13 cellular contexts compared by ENCODE assay signal in the genomic region with DNA sequence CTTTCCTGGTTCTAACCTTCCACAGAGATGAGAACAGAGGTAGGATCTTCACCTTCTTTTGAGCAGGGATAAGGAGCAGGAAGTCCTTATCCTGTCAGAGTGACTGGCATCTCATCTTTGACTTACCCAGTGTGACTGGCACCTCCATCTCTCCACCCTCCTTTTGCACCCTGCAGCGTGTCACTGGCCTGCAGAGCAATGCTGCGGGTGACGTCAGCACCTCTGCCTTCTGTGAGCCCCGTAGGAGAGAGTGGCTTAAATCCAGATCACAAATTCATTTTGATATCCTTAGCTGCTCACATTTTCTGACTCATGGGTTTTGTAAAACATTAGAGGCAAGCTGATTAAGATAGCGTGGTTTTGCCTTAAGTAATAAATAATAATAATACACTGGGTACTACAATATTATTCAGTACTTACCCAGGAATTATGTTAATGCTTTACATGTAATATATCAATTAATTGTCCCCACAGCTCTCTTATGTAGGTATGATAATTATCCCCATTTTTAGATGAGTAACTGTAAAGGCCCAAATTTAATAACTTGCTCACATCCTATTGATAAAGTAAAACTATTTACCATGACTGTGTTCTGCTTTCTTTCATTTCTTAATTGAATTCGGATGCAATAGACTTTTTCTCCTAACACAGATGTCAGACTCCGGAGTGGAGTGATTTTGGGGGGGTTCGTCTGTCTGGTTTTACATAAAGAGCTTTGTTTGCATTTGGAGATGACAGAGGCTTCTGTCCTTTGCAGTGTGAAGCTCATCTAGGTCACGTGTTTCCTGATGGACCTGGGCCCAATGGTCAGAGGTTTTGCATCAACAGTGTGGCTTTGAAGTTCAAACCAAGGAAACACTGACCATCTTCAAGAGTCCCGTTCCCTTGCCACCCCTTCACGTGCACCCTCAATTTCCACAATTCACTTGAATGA.
"Had no signal": no experiment of that assay in that cellular context is flagged by ENCODE, and none has a peak within 500 bp of the region (broad histone marks: within the 10 kb centered on the region; RNA-seq: fewer than 3 reads in every experiment).

No MANE protein-coding gene starts in this region.

- H2AFZ ChIP-seq: parathyroid adenoma had no signal

- H3K79me2 ChIP-seq: parathyroid adenoma had no signal

- H3K27me3 Mint-ChIP-seq: activated CD4-positive, alpha-beta memory T cell treated with anti-CD3 and anti-CD28 coated beads for 36 hours; activated CD8-positive, alpha-beta memory T cell treated with anti-CD3 and anti-CD28 coated beads, Interleukin-2, amount 10 ng/mL, durations not matched to agents 7 days and 5 days; activated naive CD4-positive, alpha-beta T cell treated with anti-CD3 and anti-CD28 coated beads, Interleukin-2, amount 10 ng/mL, durations not matched to agents 7 days and 5 days; activated T-cell treated with anti-CD3 and anti-CD28 coated beads, Interleukin-2, amount 50 U/mL, for 24 hours; stimulated activated memory B cell treated with anti-CD40 and anti-IgM and Interleukin-4, amounts not matched to agents 10 μg/mL and 1 μg/mL and 100 μg/mL, for 72 hours had no signal

- H3K27ac Mint-ChIP-seq: activated CD4-positive, alpha-beta memory T cell treated with anti-CD3 and anti-CD28 coated beads for 36 hours; activated CD8-positive, alpha-beta memory T cell treated with anti-CD3 and anti-CD28 coated beads, Interleukin-2, amount 10 ng/mL, durations not matched to agents 7 days and 5 days; activated naive CD4-positive, alpha-beta T cell treated with anti-CD3 and anti-CD28 coated beads, Interleukin-2, amount 10 ng/mL, durations not matched to agents 7 days and 5 days; activated T-cell treated with anti-CD3 and anti-CD28 coated beads, Interleukin-2, amount 50 U/mL, for 24 hours; stimulated activated memory B cell treated with anti-CD40 and anti-IgM and Interleukin-4, amounts not matched to agents 10 μg/mL and 1 μg/mL and 100 μg/mL, for 72 hours had no signal

- ATAC-seq: activated CD8-positive, alpha-beta memory T cell treated with anti-CD3 and anti-CD28 coated beads, Interleukin-2, amount 10 ng/mL, durations not matched to agents 7 days and 5 days; esophagus mucosa; stimulated activated memory B cell treated with anti-CD40 and anti-IgM and Interleukin-4, amounts not matched to agents 10 μg/mL and 1 μg/mL and 100 μg/mL, for 72 hours had no signal

- H3K27ac ChIP-seq: cardiac muscle cell, parathyroid adenoma, right atrium auricular region, tibial artery, VCaP had no signal

- H3K9ac ChIP-seq: parathyroid adenoma had no signal

- H3K4me3 Mint-ChIP-seq: activated CD4-positive, alpha-beta memory T cell treated with anti-CD3 and anti-CD28 coated beads for 36 hours; activated CD8-positive, alpha-beta memory T cell treated with anti-CD3 and anti-CD28 coated beads, Interleukin-2, amount 10 ng/mL, durations not matched to agents 7 days and 5 days; activated naive CD4-positive, alpha-beta T cell treated with anti-CD3 and anti-CD28 coated beads, Interleukin-2, amount 10 ng/mL, durations not matched to agents 7 days and 5 days; activated T-cell treated with anti-CD3 and anti-CD28 coated beads, Interleukin-2, amount 50 U/mL, for 24 hours; stimulated activated memory B cell treated with anti-CD40 and anti-IgM and Interleukin-4, amounts not matched to agents 10 μg/mL and 1 μg/mL and 100 μg/mL, for 72 hours had no signal

- H3K27me3 ChIP-seq: cardiac muscle cell, right atrium auricular region, tibial artery had no signal

- H3K4me1 ChIP-seq: parathyroid adenoma, right atrium auricular region, tibial artery had no signal

- H3K9me3 ChIP-seq: right atrium auricular region, tibial artery had no signal

- DNase-seq: activated CD4-positive, alpha-beta memory T cell treated with anti-CD3 and anti-CD28 coated beads for 36 hours; activated CD4-positive, alpha-beta T cell treated with anti-CD3 and anti-CD28 coated beads for 1 hour; activated CD8-positive, alpha-beta memory T cell treated with anti-CD3 and anti-CD28 coated beads, Interleukin-2, amount 10 ng/mL, durations not matched to agents 7 days and 5 days; activated naive CD4-positive, alpha-beta T cell treated with anti-CD3 and anti-CD28 coated beads, Interleukin-2, amount 10 ng/mL, durations not matched to agents 7 days and 5 days; activated T-cell treated with anti-CD3 and anti-CD28 coated beads, Interleukin-2, amount 50 U/mL, for 24 hours; stimulated activated CD4-positive, alpha-beta T cell treated with anti-CD3 and anti-CD28 coated beads, Interleukin-2, amount 100 ng/mL, for 48 hours; tibial artery had no signal

- H3K36me3 Mint-ChIP-seq: activated CD8-positive, alpha-beta memory T cell treated with anti-CD3 and anti-CD28 coated beads, Interleukin-2, amount 10 ng/mL, durations not matched to agents 7 days and 5 days; activated naive CD4-positive, alpha-beta T cell treated with anti-CD3 and anti-CD28 coated beads, Interleukin-2, amount 10 ng/mL, durations not matched to agents 7 days and 5 days had no signal

- H3K4me1 Mint-ChIP-seq: activated CD8-positive, alpha-beta memory T cell treated with anti-CD3 and anti-CD28 coated beads, Interleukin-2, amount 10 ng/mL, durations not matched to agents 7 days and 5 days; activated naive CD4-positive, alpha-beta T cell treated with anti-CD3 and anti-CD28 coated beads, Interleukin-2, amount 10 ng/mL, durations not matched to agents 7 days and 5 days; stimulated activated memory B cell treated with anti-CD40 and anti-IgM and Interleukin-4, amounts not matched to agents 10 μg/mL and 1 μg/mL and 100 μg/mL, for 72 hours had no signal
